In genomic region chr19:48110350-48110966, GRCh38 we compare ENCODE assay signal across 1 cellular context.
TF ChIP-seq lines count a peak whose summit lies in the region.

Gene PLA2G4C, minus strand, starts transcription at chr19:48110817. Its CDS starts 4,288 bp downstream, at chr19:48106529.

TF ChIP-seq in H1, 55 proteins besides CTCF, POLR2A, EP300 and RAD21 (continued from another document):
- 0 out of 2 replicates have a peak, but pooled peaks have one; percentile 12 for TF ChIP-seq USF2 (IDR thresholded peaks at IDR 0.05; ENCODE audit: low read length)
- TF ChIP-seq CEBPB (IDR thresholded peaks at IDR 0.05; ENCODE audit: low read depth, low read length) = no peak
- TF ChIP-seq CBX5 (IDR thresholded peaks at IDR 0.05; ENCODE audit: low read depth, low read length) = no peak
